In the genomic region with DNA sequence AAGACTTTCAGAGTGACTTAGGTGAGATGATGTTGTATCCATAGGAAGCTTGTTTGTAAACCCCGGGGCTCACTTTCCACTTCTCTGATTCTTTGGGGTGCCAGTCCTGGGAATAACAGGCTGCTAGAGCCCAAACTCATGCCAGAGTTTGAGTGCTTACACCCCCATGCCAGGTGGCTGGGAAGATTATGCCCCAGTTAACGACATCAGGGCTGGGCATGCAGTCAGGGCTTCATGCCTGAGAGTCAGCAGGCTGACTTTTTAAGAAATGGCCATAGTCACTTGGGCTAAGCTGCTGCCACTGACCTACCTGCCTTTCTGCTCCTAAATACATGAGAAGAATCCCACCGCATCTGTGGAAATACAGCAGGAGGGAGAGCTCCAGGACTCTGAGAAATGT, we compare ENCODE assay signal across 30 cellular contexts.
"Had no signal": no experiment of that assay in that cellular context is flagged by ENCODE, and none has a peak within 500 bp of the region (broad histone marks: within the 10 kb centered on the region; RNA-seq: fewer than 3 reads in every experiment).

No MANE protein-coding gene starts in this region.

- H3K4me3 Mint-ChIP-seq: activated B cell treated with CpG ODN at 0.5 μM for 24 hours; activated CD8-positive, alpha-beta T cell treated with anti-CD3 and anti-CD28 coated beads for 36 hours; activated naive CD4-positive, alpha-beta T cell treated with anti-CD3 and anti-CD28 coated beads, Interleukin-2, amount 50 U/mL, for 24 hours; activated naive CD8-positive, alpha-beta T cell treated with anti-CD3 and anti-CD28 coated beads for 36 hours; activated naive CD8-positive, alpha-beta T cell treated with anti-CD3 and anti-CD28 coated beads, Interleukin-2, amount 50 U/mL, for 24 hours; activated T-cell treated with anti-CD3 and anti-CD28 coated beads, Interleukin-2, amount 50 U/mL, for 4 hours; activated T-helper 17 cell treated with anti-CD3 and anti-CD28 coated beads, Interleukin-2, amount 50 U/mL, for 72 hours; dendritic cell treated with granulocyte-macrophage colony-stimulating factor and Interleukin-4, amounts not matched to agents 40 ng/mL and 50 ng/mL, for 4 days; endodermal cell; T-helper 17 cell; T-helper 2 cell treated with Interferon-gamma antibody and Interleukin-4, amounts not matched to agents 5 μg/mL and 100 μg/mL, for 36 hours had no signal

- H3K27me3 Mint-ChIP-seq: activated CD8-positive, alpha-beta T cell treated with anti-CD3 and anti-CD28 coated beads for 36 hours; activated naive CD4-positive, alpha-beta T cell treated with anti-CD3 and anti-CD28 coated beads, Interleukin-2, amount 50 U/mL, for 24 hours; activated naive CD8-positive, alpha-beta T cell treated with anti-CD3 and anti-CD28 coated beads for 36 hours; activated naive CD8-positive, alpha-beta T cell treated with anti-CD3 and anti-CD28 coated beads, Interleukin-2, amount 50 U/mL, for 24 hours; dendritic cell treated with granulocyte-macrophage colony-stimulating factor and Interleukin-4, amounts not matched to agents 40 ng/mL and 50 ng/mL, for 4 days had no signal

- H3K4me1 Mint-ChIP-seq: activated B cell treated with CpG ODN at 0.5 μM for 24 hours; activated naive CD4-positive, alpha-beta T cell treated with anti-CD3 and anti-CD28 coated beads, Interleukin-2, amount 50 U/mL, for 24 hours; activated naive CD8-positive, alpha-beta T cell treated with anti-CD3 and anti-CD28 coated beads for 36 hours; activated naive CD8-positive, alpha-beta T cell treated with anti-CD3 and anti-CD28 coated beads, Interleukin-2, amount 50 U/mL, for 24 hours; activated T-helper 17 cell treated with anti-CD3 and anti-CD28 coated beads, Interleukin-2, amount 50 U/mL, for 72 hours; T-helper 17 cell had no signal

- H3K36me3 Mint-ChIP-seq: activated naive CD4-positive, alpha-beta T cell treated with anti-CD3 and anti-CD28 coated beads, Interleukin-2, amount 50 U/mL, for 24 hours; activated naive CD8-positive, alpha-beta T cell treated with anti-CD3 and anti-CD28 coated beads for 36 hours had no signal

- H3K9me3 Mint-ChIP-seq: activated B cell treated with CpG ODN at 0.5 μM for 24 hours; activated CD8-positive, alpha-beta T cell treated with anti-CD3 and anti-CD28 coated beads for 36 hours; activated naive CD4-positive, alpha-beta T cell treated with anti-CD3 and anti-CD28 coated beads, Interleukin-2, amount 50 U/mL, for 24 hours; activated naive CD8-positive, alpha-beta T cell treated with anti-CD3 and anti-CD28 coated beads for 36 hours; activated naive CD8-positive, alpha-beta T cell treated with anti-CD3 and anti-CD28 coated beads, Interleukin-2, amount 50 U/mL, for 24 hours; activated T-helper 17 cell treated with anti-CD3 and anti-CD28 coated beads, Interleukin-2, amount 50 U/mL, for 72 hours; dendritic cell treated with granulocyte-macrophage colony-stimulating factor and Interleukin-4, amounts not matched to agents 40 ng/mL and 50 ng/mL, for 4 days; endodermal cell; T-helper 2 cell treated with Interferon-gamma antibody and Interleukin-4, amounts not matched to agents 5 μg/mL and 100 μg/mL, for 36 hours had no signal

- ATAC-seq: activated CD4-positive, CD25-positive, alpha-beta regulatory T cell treated with anti-CD3 and anti-CD28 coated beads, Interleukin-2, amount 50 U/mL, for 24 hours; activated CD8-positive, alpha-beta T cell treated with anti-CD3 and anti-CD28 coated beads for 36 hours; activated naive CD8-positive, alpha-beta T cell treated with anti-CD3 and anti-CD28 coated beads, Interleukin-2, amount 50 U/mL, for 24 hours; activated T-cell treated with anti-CD3 and anti-CD28 coated beads, Interleukin-2, amount 50 U/mL, for 4 hours; activated T-helper 17 cell treated with anti-CD3 and anti-CD28 coated beads, Interleukin-2, amount 50 U/mL, for 72 hours; body of pancreas; esophagus mucosa; gastrocnemius medialis; heart left ventricle; T-helper 17 cell had no signal

- DNase-seq: activated B cell treated with CpG ODN at 0.5 μM for 24 hours; activated CD4-positive, alpha-beta T cell treated with anti-CD3 and anti-CD28 coated beads for 48 hours; activated CD4-positive, alpha-beta T cell treated with anti-CD3 and anti-CD28 coated beads, Interleukin-2, amount 50 U/mL, for 1 hour; activated CD4-positive, alpha-beta T cell treated with anti-CD3 and anti-CD28 coated beads, Interleukin-2, amount 50 U/mL, for 48 hours; activated CD8-positive, alpha-beta memory T cell treated with anti-CD3 and anti-CD28 coated beads for 24 hours; activated CD8-positive, alpha-beta T cell treated with anti-CD3 and anti-CD28 coated beads for 36 hours; activated gamma-delta T cell; activated naive CD4-positive, alpha-beta T cell; activated naive CD8-positive, alpha-beta T cell treated with anti-CD3 and anti-CD28 coated beads for 36 hours; activated naive CD8-positive, alpha-beta T cell treated with anti-CD3 and anti-CD28 coated beads, Interleukin-2, amount 50 U/mL, for 24 hours; activated T-cell treated with anti-CD3 and anti-CD28 coated beads, Interleukin-2, amount 50 U/mL, for 4 hours; adrenal gland; amygdala; body of pancreas; cerebellar nuclear complex; effector memory CD4-positive, alpha-beta T cell; gastrocnemius medialis; glutamatergic neuron; heart left ventricle; T-helper 1 cell; T-helper 17 cell; T1000; WERI-Rb-1 had no signal

- H3K27ac Mint-ChIP-seq: activated B cell treated with CpG ODN at 0.5 μM for 24 hours; activated CD8-positive, alpha-beta T cell treated with anti-CD3 and anti-CD28 coated beads for 36 hours; activated naive CD4-positive, alpha-beta T cell treated with anti-CD3 and anti-CD28 coated beads, Interleukin-2, amount 50 U/mL, for 24 hours; activated naive CD8-positive, alpha-beta T cell treated with anti-CD3 and anti-CD28 coated beads for 36 hours; activated naive CD8-positive, alpha-beta T cell treated with anti-CD3 and anti-CD28 coated beads, Interleukin-2, amount 50 U/mL, for 24 hours; activated T-helper 17 cell treated with anti-CD3 and anti-CD28 coated beads, Interleukin-2, amount 50 U/mL, for 72 hours; dendritic cell treated with granulocyte-macrophage colony-stimulating factor and Interleukin-4, amounts not matched to agents 40 ng/mL and 50 ng/mL, for 4 days; endodermal cell; T-helper 17 cell; T-helper 2 cell treated with Interferon-gamma antibody and Interleukin-4, amounts not matched to agents 5 μg/mL and 100 μg/mL, for 36 hours had no signal
